17 cellular contexts compared by ENCODE assay signal in the genomic region with DNA sequence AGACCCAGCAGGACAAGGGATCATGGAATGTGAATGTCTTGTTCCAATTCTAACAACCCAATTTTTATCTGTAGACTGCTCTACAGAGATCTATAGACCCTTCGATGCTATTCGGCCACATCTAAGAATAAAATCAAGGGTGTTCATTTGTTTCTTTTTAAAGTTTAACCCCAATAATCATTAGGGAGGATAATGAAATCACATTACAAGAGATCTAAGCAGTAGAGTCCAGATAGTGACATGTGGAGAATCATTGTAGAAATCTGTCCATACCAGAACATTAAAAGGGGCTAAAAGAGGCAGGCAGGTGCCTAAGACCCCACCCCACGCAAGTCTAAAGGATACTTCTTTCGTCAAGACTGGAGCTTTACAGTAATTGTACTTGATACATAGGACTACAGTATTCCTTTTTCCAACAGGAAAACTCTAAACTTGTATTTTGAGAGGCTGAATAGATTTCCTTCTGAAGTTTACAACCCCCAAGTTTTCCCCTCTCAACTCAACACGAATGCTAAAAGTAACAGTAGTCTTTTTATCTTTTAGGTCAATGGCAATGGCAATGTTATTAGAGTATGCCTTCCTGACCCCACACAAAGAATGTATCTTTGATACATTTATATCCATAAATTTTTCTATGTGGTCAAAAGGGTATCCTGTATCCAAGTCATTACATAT.
A peak's percentile ranks its signal among the peaks of the same experiment; 100 is the strongest.
DNase-seq lines count a peak whose midpoint lies in the region; ATAC-seq and TF ChIP-seq lines count a peak whose summit lies in the region.
"Had no signal": no experiment of that assay in that cellular context is flagged by ENCODE, and none has a peak within 500 bp of the region (broad histone marks: within the 10 kb centered on the region; RNA-seq: fewer than 3 reads in every experiment).

No MANE protein-coding gene starts in this region.

- ATAC-seq in heart right ventricle (no peak), psoas muscle (no peak), HG03442 (IDR thresholded peaks at IDR 0.05; ENCODE audit: unreplicated experiment) (no peak)
- ATAC-seq: stimulated activated naive CD8-positive, alpha-beta T cell treated with anti-CD3 and anti-CD28 coated beads, Interleukin-15, amount 100 ng/mL, for 72 hours had no signal

- 85 to 87% methylated on average over 5 of the region's 5 CpGs for WGBS in heart right ventricle, 2 donors
- 85% methylated on average over 5 of the region's 5 CpGs for WGBS in esophagus muscularis mucosa
- WGBS in psoas muscle, 3 donors: 79 to 89% (median 79%) methylated on average over 5 of the region's 5 CpGs

- H3K9me3 ChIP-seq in heart right ventricle (no peaks in the 10 kb centered on the region), esophagus muscularis mucosa (no peaks in the 10 kb centered on the region), psoas muscle (no peaks in the 10 kb centered on the region), uterus (no peaks in the 10 kb centered on the region)

- H3K36me3 ChIP-seq in heart right ventricle: no peaks in the 10 kb centered on the region
- H3K36me3 ChIP-seq in esophagus muscularis mucosa: no peaks in the 10 kb centered on the region
- H3K36me3 ChIP-seq in psoas muscle (ENCODE audit: insufficient read depth in 1 of 2, low read depth in 1 of 2): no peaks in the 10 kb centered on the region
- H3K36me3 ChIP-seq in uterus: no peaks in the 10 kb centered on the region
- H3K36me3 ChIP-seq: brain microvascular endothelial cell had no signal

- H3K27me3 ChIP-seq in heart right ventricle (no peaks in the 10 kb centered on the region), esophagus muscularis mucosa (no peaks in the 10 kb centered on the region), psoas muscle (ENCODE audit: insufficient read depth in 3 of 3, low read length in 2 of 3) (no peaks in the 10 kb centered on the region), uterus (peaks cover 0 to 3% of the 10 kb centered on the region in 2 donors)
- H3K27me3 ChIP-seq: brain microvascular endothelial cell had no signal

- no peak overlapping the region for H3K4me3 ChIP-seq in heart right ventricle
- no peak overlapping the region for H3K4me3 ChIP-seq in esophagus muscularis mucosa
- peak overlapping the region; percentile 64 for H3K4me3 ChIP-seq in psoas muscle
- H3K4me3 ChIP-seq in uterus: no peak overlapping the region

- peaks cover 0 to 66% (median 41%) of the 10 kb centered on the region in 9 donors for H3K4me1 ChIP-seq in heart right ventricle
- peaks cover 15 to 47% (median 39%) of the 10 kb centered on the region in 4 donors for H3K4me1 ChIP-seq in esophagus muscularis mucosa
- peaks cover 28% of the 10 kb centered on the region for H3K4me1 ChIP-seq in psoas muscle
- no peaks in the 10 kb centered on the region for H3K4me1 ChIP-seq in uterus

- no peak for DNase-seq in heart right ventricle
- no peak for DNase-seq in cardiac septum (ENCODE audit: low spot score)
- DNase-seq in esophagus muscularis mucosa (ENCODE audit: extremely low spot score): no peak
- DNase-seq in psoas muscle: no peak
- no peak for DNase-seq in uterus
- DNase-seq in C1 segment of cervical spinal cord (lab: John Stamatoyannopoulos, UW): no peak
- DNase-seq in DMS79 (lab: John Stamatoyannopoulos, UW): no peak
- DNase-seq: activated CD4-positive, CD25-positive, alpha-beta regulatory T cell; activated naive CD4-positive, alpha-beta T cell treated with Interleukin-2 at 50 U/mL for 16 hours; brain microvascular endothelial cell; COR-L47; NCI-H2029; NCI-H774; occipital lobe; RPMI8226; stimulated activated naive CD8-positive, alpha-beta T cell treated with anti-CD3 and anti-CD28 coated beads, Interleukin-15, amount 100 ng/mL, for 72 hours had no signal

- TF ChIP-seq EP300 in esophagus muscularis mucosa (IDR thresholded peaks at IDR 0.05): no peak

- intact Hi-C loops in heart right ventricle (cut with DNase I) (loop anchor here in 8 of 10 donors (5.0 to 10.0 kb wide), 10 partner anchors 57 to 289 kb away; no protein-coding TSS in a partner anchor), cardiac septum (cut with DNase I) (loop anchor here (5.0 kb wide), 3 partner anchors 82 to 183 kb away; a partner anchor contains a TSS), esophagus muscularis mucosa (cut with DNase I) (loop anchor here (5.0 to 10.0 kb wide), 2 partner anchors 79 to 167 kb away; no protein-coding TSS in a partner anchor), psoas muscle (cut with DNase I) (loop anchor here (5.0 kb wide), 3 partner anchors 62 to 183 kb away; a partner anchor contains a TSS), uterus (cut with DNase I; ENCODE audit: low total_unique reads) (loop anchor here (10.0 kb wide), 1 partner anchor 79 kb away; no protein-coding TSS in a partner anchor)

- TF ChIP-seq CTCF in heart right ventricle (IDR thresholded peaks at IDR 0.05) (no peak), esophagus muscularis mucosa (IDR thresholded peaks at IDR 0.05) (no peak), psoas muscle (IDR thresholded peaks at IDR 0.05) (no peak), uterus (IDR thresholded peaks at IDR 0.05) (no peak)

- H3K27ac ChIP-seq in heart right ventricle: peak overlapping the region in 9 of 10 donors; percentile 9 to 86 (median 82)
- H3K27ac ChIP-seq in esophagus muscularis mucosa (replicated peaks in 1 of 4): peak overlapping the region; percentile 66 to 78 (median 68)
- peak overlapping the region; percentile 79 for H3K27ac ChIP-seq in psoas muscle
- H3K27ac ChIP-seq in uterus: peak overlapping the region; percentile 74 to 75
- H3K27ac ChIP-seq: brain microvascular endothelial cell had no signal

- TF ChIP-seq POLR2A in esophagus muscularis mucosa (IDR thresholded peaks at IDR 0.05; ENCODE audit: low read depth) (no peak), uterus (IDR thresholded peaks at IDR 0.05) (no peak)
